In the genomic region with DNA sequence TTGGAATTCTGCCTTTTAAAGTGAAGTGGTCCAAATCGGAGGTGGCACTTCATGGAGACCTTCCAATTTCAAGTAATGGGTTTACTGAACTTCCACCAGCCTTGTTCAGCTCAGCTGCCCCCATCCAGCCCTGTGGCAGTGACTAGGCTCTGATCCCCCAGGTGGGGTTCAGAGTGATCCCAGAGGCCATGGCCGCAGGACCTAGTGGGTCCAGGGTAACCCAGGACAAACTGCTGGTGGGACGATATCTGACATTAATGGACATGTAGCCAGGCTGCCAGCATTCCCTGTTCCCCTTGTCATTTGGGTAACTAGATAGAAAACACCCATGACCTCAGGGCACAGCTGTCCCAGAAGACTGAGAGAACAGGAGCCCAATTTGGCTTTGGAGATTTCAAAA, we compare ENCODE assay signal across 19 cellular contexts.
"Had no signal": no experiment of that assay in that cellular context is flagged by ENCODE, and none has a peak within 500 bp of the region (broad histone marks: within the 10 kb centered on the region; RNA-seq: fewer than 3 reads in every experiment).

No MANE protein-coding gene starts in this region.

- H3K4me2 ChIP-seq: neural progenitor cell had no signal

- H3K36me3 ChIP-seq: adrenal gland, neural progenitor cell, spleen, suprapubic skin, tibial nerve had no signal

- H3K9ac ChIP-seq: neural progenitor cell had no signal

- H3K9me3 ChIP-seq: adrenal gland, spleen, suprapubic skin, tibial nerve had no signal

- H3K27me3 ChIP-seq: neural progenitor cell, tibial nerve had no signal

- DNase-seq: activated CD4-positive, alpha-beta T cell treated with anti-CD3 and anti-CD28 coated beads, Interleukin-2, amount 50 U/mL, for 1 hour; activated CD8-positive, alpha-beta T cell treated with anti-CD3 and anti-CD28 coated beads for 36 hours; activated naive CD4-positive, alpha-beta T cell treated with anti-CD3 and anti-CD28 coated beads for 36 hours; activated naive CD8-positive, alpha-beta T cell treated with anti-CD3 and anti-CD28 coated beads for 36 hours; activated T-cell treated with anti-CD3 and anti-CD28 coated beads for 4 hours; activated T-cell treated with anti-CD3 and anti-CD28 coated beads, Interleukin-2, amount 50 U/mL, for 72 hours; adrenal gland; foreskin fibroblast; hypothalamus; immature natural killer cell; natural killer cell; right cardiac atrium; stimulated activated naive CD4-positive, alpha-beta T cell; T-helper 17 cell; T1000 had no signal

- H3K4me3 ChIP-seq: adrenal gland, neural progenitor cell, spleen, suprapubic skin, tibial nerve had no signal

- H3K4me1 ChIP-seq: adrenal gland, neural progenitor cell, spleen, tibial nerve had no signal

- H2AFZ ChIP-seq: neural progenitor cell had no signal

- H3K27ac ChIP-seq: adrenal gland, neural progenitor cell, spleen, suprapubic skin, tibial nerve had no signal
